Comparison of ENCODE assay signal across 2 cellular contexts in genomic region chr1:205630651-205631009, GRCh38.
TF ChIP-seq lines count a peak whose summit lies in the region.

No MANE protein-coding gene starts in this region.

TF ChIP-seq in A549, 52 proteins besides CTCF, POLR2A, EP300 and RAD21 (continued from another document):
- TF ChIP-seq MAZ (IDR thresholded peaks at IDR 0.05; ENCODE audit: borderline replicate concordance, low read depth, low read length) (no peak), ZSCAN20 (CRISPR knock-in tag; IDR thresholded peaks at IDR 0.05) (no peak), MYC (IDR thresholded peaks at IDR 0.05; ENCODE audit: borderline replicate concordance, low read length) (no peak), RNF2 (IDR thresholded peaks at IDR 0.05; ENCODE audit: borderline replicate concordance, low read depth) (no peak), ATOH8 (CRISPR knock-in tag; IDR thresholded peaks at IDR 0.05; ENCODE audit: low read depth) (no peak), HES2 (IDR thresholded peaks at IDR 0.05) (no peak)

TF ChIP-seq in IMR-90, 13 proteins besides CTCF, POLR2A, EP300 and RAD21 (continued from another document):
- no peak for TF ChIP-seq ELK1 (IDR thresholded peaks at IDR 0.05; ENCODE audit: borderline replicate concordance, low read depth, low read length)
- TF ChIP-seq MAZ (IDR thresholded peaks at IDR 0.05; ENCODE audit: borderline replicate concordance, low read depth, low read length) = no peak
- no peak for TF ChIP-seq CEBPB (IDR thresholded peaks at IDR 0.05; ENCODE audit: low read depth, low read length)
- TF ChIP-seq MXI1 (IDR thresholded peaks at IDR 0.05; ENCODE audit: borderline replicate concordance, low read depth, low read length) = no peak
- TF ChIP-seq MAFK (IDR thresholded peaks at IDR 0.05; ENCODE audit: low read depth, low read length) = no peak
- TF ChIP-seq RCOR1 (IDR thresholded peaks at IDR 0.05; ENCODE audit: insufficient replicate concordance, low read length) = no peak
- no peak for TF ChIP-seq RFX5 (IDR thresholded peaks at IDR 0.05; ENCODE audit: low read depth, low read length)
- no peak for TF ChIP-seq USF2 (IDR thresholded peaks at IDR 0.05; ENCODE audit: low read depth, low read length)
- TF ChIP-seq SMC3 (IDR thresholded peaks at IDR 0.05; ENCODE audit: low read depth, low read length) = no peak
- no peak for TF ChIP-seq NFE2L2 (IDR thresholded peaks at IDR 0.05; ENCODE audit: low read depth, low read length)
